Comparison of ENCODE assay signal across 6 cellular contexts in genomic region chr15:57895291-57895690, GRCh38.
"Had no signal": no experiment of that assay in that cellular context is flagged by ENCODE, and none has a peak within 500 bp of the region (broad histone marks: within the 10 kb centered on the region; RNA-seq: fewer than 3 reads in every experiment).

No MANE protein-coding gene starts in this region.

- H3K4me1 Mint-ChIP-seq: IgD-negative memory B cell had no signal

- H3K4me3 ChIP-seq: K562 had no signal

- H3K27ac Mint-ChIP-seq: IgD-negative memory B cell had no signal

- H3K4me3 Mint-ChIP-seq: IgD-negative memory B cell had no signal

- ATAC-seq: HepG2, K562 had no signal

- H3K27ac ChIP-seq: HL-60 had no signal

- H3K36me3 Mint-ChIP-seq: IgD-negative memory B cell had no signal

- DNase-seq: IMR-90, KBM-7 had no signal
